In the genomic region with DNA sequence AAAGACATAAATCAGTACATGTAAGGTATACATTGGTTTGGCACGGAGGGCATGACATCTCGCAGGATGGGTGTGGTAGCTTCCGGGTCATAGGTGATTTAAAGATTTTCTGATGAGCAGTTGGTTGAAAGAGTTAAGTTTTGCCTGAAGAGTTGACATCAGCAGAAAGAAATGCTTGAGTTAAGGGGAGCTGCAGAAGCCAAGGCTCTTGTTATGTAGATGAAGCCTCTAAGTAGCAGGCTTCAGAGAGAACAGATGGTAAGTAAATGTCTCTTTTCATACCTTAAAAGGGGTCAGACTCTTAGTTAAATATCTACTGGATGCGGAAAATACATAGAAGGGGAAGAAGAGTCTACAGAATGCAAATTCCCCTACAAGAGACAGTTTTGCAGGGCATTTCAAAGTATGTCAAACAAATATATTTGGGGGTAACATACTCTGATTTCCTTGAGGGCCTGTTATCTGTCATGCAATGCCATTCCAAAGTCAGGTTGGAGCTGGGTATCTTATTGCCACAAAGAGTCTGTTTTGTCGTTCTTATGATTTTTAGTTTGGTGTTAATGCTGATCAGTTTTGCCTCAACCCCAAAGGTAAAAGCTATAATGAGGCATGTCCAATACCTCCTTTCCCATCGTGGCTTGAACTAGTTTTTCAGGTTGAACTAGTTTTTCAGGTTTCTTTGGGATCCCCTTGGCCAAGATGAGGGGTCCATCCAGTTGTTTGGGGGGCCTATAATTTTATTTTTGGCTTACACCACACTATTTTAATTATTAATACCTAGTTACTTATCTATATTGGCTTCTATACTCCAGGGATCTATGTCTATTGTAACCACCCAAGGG, we compare ENCODE assay signal across 13 cellular contexts.
"Had no signal": no experiment of that assay in that cellular context is flagged by ENCODE, and none has a peak within 500 bp of the region (broad histone marks: within the 10 kb centered on the region; RNA-seq: fewer than 3 reads in every experiment).

No MANE protein-coding gene starts in this region.

- H3K4me1 Mint-ChIP-seq: activated naive CD8-positive, alpha-beta T cell treated with anti-CD3 and anti-CD28 coated beads for 36 hours had no signal

- H3K9me3 ChIP-seq: heart left ventricle, lower lobe of right lung, thyroid gland had no signal

- H3K4me3 ChIP-seq: heart left ventricle, lower lobe of right lung, thyroid gland had no signal

- H3K36me3 ChIP-seq: heart left ventricle, lower lobe of right lung, thyroid gland had no signal

- H3K27me3 ChIP-seq: heart left ventricle, thyroid gland had no signal

- H3K27ac ChIP-seq: heart left ventricle, lower lobe of right lung, parathyroid adenoma, thyroid gland had no signal

- ATAC-seq: activated CD4-positive, CD25-positive, alpha-beta regulatory T cell treated with anti-CD3 and anti-CD28 coated beads, Interleukin-2, amount 50 U/mL, for 24 hours; heart left ventricle; left cardiac atrium; lower lobe of right lung had no signal

- H3K9ac ChIP-seq: parathyroid adenoma had no signal

- H3K36me3 Mint-ChIP-seq: activated naive CD8-positive, alpha-beta T cell treated with anti-CD3 and anti-CD28 coated beads for 36 hours had no signal

- H3K79me2 ChIP-seq: parathyroid adenoma had no signal

- H3K4me1 ChIP-seq: heart left ventricle, lower lobe of right lung, parathyroid adenoma, thyroid gland had no signal

- DNase-seq: activated effector memory CD4-positive, alpha-beta T cell treated with anti-CD3 and anti-CD28 coated beads, Interleukin-2, amount 50 U/mL, for 16 hours; activated naive CD8-positive, alpha-beta T cell treated with anti-CD3 and anti-CD28 coated beads for 36 hours; activated T-cell treated with anti-CD3 and anti-CD28 coated beads, Interleukin-2, amount 50 U/mL, for 1 hour; foreskin melanocyte; heart left ventricle; left cardiac atrium; lower lobe of right lung; midbrain; small intestine; thyroid gland had no signal

- FAIRE-seq: colon, small intestine had no signal

- H3K4me3 Mint-ChIP-seq: activated naive CD8-positive, alpha-beta T cell treated with anti-CD3 and anti-CD28 coated beads for 36 hours had no signal

- H2AFZ ChIP-seq: parathyroid adenoma had no signal

- H3K27ac Mint-ChIP-seq: activated naive CD8-positive, alpha-beta T cell treated with anti-CD3 and anti-CD28 coated beads for 36 hours had no signal
